ENCODE assay signal across 8 cellular contexts in the genomic region with DNA sequence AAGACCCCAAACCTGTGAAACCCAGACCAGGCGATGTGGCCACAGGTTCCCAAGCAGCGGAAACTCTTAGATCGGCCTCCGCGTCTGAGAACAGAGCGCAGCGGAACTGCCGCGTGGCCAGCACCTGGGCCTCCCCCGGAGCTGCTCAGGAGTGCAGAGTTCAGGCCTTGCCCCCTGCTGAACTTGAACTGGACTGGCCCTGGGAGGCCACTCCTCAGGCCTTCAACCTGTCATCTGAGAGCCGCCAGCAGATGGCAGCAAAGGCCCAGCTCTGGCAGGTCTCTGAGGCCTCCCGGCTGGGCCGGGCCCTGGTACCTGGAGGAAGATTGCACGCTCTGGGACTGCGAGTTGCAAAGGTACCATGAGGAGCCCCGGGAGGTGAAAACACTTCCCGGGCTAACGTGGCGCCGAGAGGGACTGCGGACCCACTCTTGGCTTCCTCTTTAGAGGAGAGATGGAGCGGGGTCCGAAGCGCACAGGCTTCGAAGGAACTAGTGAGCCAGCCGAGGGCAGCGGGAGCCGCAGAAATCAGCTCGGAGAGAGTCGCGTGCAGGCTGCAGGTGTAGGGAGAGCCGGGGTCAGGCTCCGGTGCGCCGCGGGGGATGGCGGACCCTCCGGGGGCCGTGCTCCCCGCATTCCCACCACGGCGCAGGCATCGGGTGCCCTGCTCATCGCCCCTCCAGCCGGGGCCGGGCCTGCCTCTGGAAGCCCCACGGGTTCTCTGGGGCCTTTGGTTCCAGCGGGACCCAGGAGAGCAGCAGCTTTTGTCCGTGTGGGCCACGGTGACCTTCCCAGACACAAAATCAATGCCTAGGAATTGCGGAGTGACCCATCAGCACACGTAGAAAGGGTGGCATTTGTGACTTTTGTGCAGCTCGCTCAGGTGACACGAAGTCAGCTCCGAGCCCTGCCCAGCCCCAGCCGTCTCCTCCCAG.
DNase-seq lines count a peak whose midpoint lies in the region; ATAC-seq, FAIRE-seq and TF ChIP-seq lines count a peak whose summit lies in the region.

No MANE protein-coding gene starts in this region.

- peak overlapping the region in 1 of 2 donors; percentile 45 for H3K4me3 ChIP-seq in kidney (ENCODE audit: low read length in 2 of 2)

- no peak overlapping the region for H3K9ac ChIP-seq in kidney (ENCODE audit: low read length in 2 of 2)

- intact Hi-C loops in kidney (cut with DNase I) = no loop called here

- FAIRE-seq in GM18507 (lab: Jason Lieb, UNC) (peak; percentile 84), kidney (lab: Jason Lieb, UNC) (no peak)

- TF ChIP-seq CTCF in kidney (IDR thresholded peaks at IDR 0.05; ENCODE audit: borderline replicate concordance, extremely low read depth, insufficient read depth) = peak; percentile 85

- DNase-seq in 8988T = peak; percentile 58
- peak; percentile 65 for DNase-seq in GM18507 (ENCODE audit: extremely low spot score, insufficient read length, low read depth)
- peak; percentile 60 to 78 for DNase-seq in NCI-H1930 (lab: John Stamatoyannopoulos, UW)
- peak; percentile 76 for DNase-seq in central memory CD4-positive, alpha-beta T cell
- DNase-seq in kidney = peak; percentile 94
- peak; percentile 79 to 86 for DNase-seq in stimulated activated CD4-positive, alpha-beta T cell treated with anti-CD3 and anti-CD28 coated beads, Interleukin-15, amount 100 ng/mL, for 48 hours (ENCODE audit: low read depth in 2 of 2)

- ATAC-seq in HG02973 (IDR thresholded peaks at IDR 0.05; ENCODE audit: unreplicated experiment) = peak; percentile 94
- ATAC-seq in activated CD4-positive, CD25-positive, alpha-beta regulatory T cell treated with anti-CD3 and anti-CD28 coated beads, Interleukin-2, amount 50 U/mL, for 24 hours = peak; percentile 92 to 94

- H3K9me3 ChIP-seq in kidney (ENCODE audit: control insufficient read depth in 1 of 2, low read length in 2 of 2) = peaks cover 0 to 4% of the 10 kb centered on the region in 2 donors

- peaks cover 6 to 8% of the 10 kb centered on the region in 2 donors for H3K4me1 ChIP-seq in kidney (ENCODE audit: control insufficient read depth in 1 of 2, insufficient read depth in 1 of 2, low read depth in 1 of 2, low read length in 2 of 2)

- no peaks in the 10 kb centered on the region for H3K36me3 ChIP-seq in kidney (ENCODE audit: control insufficient read depth in 1 of 2, insufficient read depth in 2 of 2, low read length in 2 of 2)

- no peak overlapping the region for H3K27ac ChIP-seq in kidney (ENCODE audit: low read depth in 2 of 2, low read length in 2 of 2)
